Comparison of ENCODE assay signal across 16 cellular contexts in genomic region chr5:76388791-76389512, GRCh38. TPM values are rescaled to one million over a fixed set of nuclear protein-coding genes. Genes with fewer than 3 reads are reported as not detected.
DNase-seq lines count a peak whose midpoint lies in the region; ATAC-seq, FAIRE-seq and TF ChIP-seq lines count a peak whose summit lies in the region.
"Had no signal": no experiment of that assay in that cellular context is flagged by ENCODE, and none has a peak within 500 bp of the region (broad histone marks: within the 10 kb centered on the region; RNA-seq: fewer than 3 reads in every experiment).

No MANE protein-coding gene starts in this region.

- H3K9me1 ChIP-seq in K562 (ENCODE audit: control insufficient read depth, insufficient read depth, low read length), result no peaks in the 10 kb centered on the region

- H3K4me3 ChIP-seq in K562 (no peak overlapping the region), suprapubic skin (no peak overlapping the region)

- 56% methylated on average over 11 of the region's 11 CpGs for WGBS in K562 (ENCODE audit: insufficient coverage, low coverage, missing lambda C conversion rate)
- 83% methylated on average over 11 of the region's 11 CpGs for WGBS in suprapubic skin

- in situ Hi-C loops in K562 (cut with MboI), result no loop called here

- no peak for TF ChIP-seq CTCF in K562 (IDR thresholded peaks at IDR 0.05 in 2 of 3, conservative IDR thresholded peaks at IDR 0.05 in 1 of 3; ENCODE audit: insufficient read depth in 2 of 3, low read depth in 1 of 3, low read length in 3 of 3)
- TF ChIP-seq CTCF in mesothelial cell of epicardium (IDR thresholded peaks at IDR 0.05; ENCODE audit: unreplicated experiment), result no peak
- no peak for TF ChIP-seq CTCF in suprapubic skin (IDR thresholded peaks at IDR 0.05)

- H2AFZ ChIP-seq in K562 (ENCODE audit: low read depth, low read length), result 0 out of 2 replicates have a peak overlapping the region, but pooled peaks have one; percentile 14

- TF ChIP-seq EP300 in K562 (IDR thresholded peaks at IDR 0.05; ENCODE audit: low read length) (no peak), suprapubic skin (IDR thresholded peaks at IDR 0.05) (no peak)

- no peaks in the 10 kb centered on the region for H3K27me3 ChIP-seq in K562 (ENCODE audit: control insufficient read depth in 2 of 2, insufficient read depth in 2 of 2, low read length in 2 of 2)
- no peaks in the 10 kb centered on the region for H3K27me3 ChIP-seq in suprapubic skin

- POLR2A ChIA-PET in K562 (lab: Yijun Ruan, JAX), result interaction anchor here (0.6 to 2.3 kb wide), 8 partner anchors 10 to 44 kb away, joined by 3 to 10 read pairs (median 3); no protein-coding TSS in a partner anchor

- no peaks in the 10 kb centered on the region for H3K9me3 Mint-ChIP-seq in mesothelial cell of epicardium
- H3K9me3 Mint-ChIP-seq: CD8-positive, alpha-beta T cell had no signal

- peak; percentile 29 for FAIRE-seq in K562 (lab: Jason Lieb, UNC)
- FAIRE-seq: H54 had no signal

- H3K4me1 ChIP-seq in K562 (replicated peaks in 1 of 2; ENCODE audit: control insufficient read depth in 2 of 2, insufficient read depth in 2 of 2, low read length in 2 of 2), result peaks cover 2 to 5% of the 10 kb centered on the region in 2 experiments; a peak in 2 of 5 replicates
- no peaks in the 10 kb centered on the region for H3K4me1 ChIP-seq in suprapubic skin

- H3K4me3 Mint-ChIP-seq in mesothelial cell of epicardium, result no peak overlapping the region
- H3K4me3 Mint-ChIP-seq: CD8-positive, alpha-beta T cell had no signal

- no peak overlapping the region for H3K9ac ChIP-seq in K562 (ENCODE audit: insufficient read depth in 1 of 2, low read depth in 2 of 2, low read length in 2 of 2)

- CTCF ChIA-PET in K562 (lab: Yijun Ruan, JAX; ENCODE audit: low intra/inter-chr PET ratio), result no interaction called here

- H3K27ac ChIP-seq in K562 (ENCODE audit: extremely low read depth, low read depth, low read length) (no peak overlapping the region), suprapubic skin (no peak overlapping the region)

- no TSS peak for BruUV-seq in K562 (replicated peaks; lab: Mats Ljungman, UMichigan)

- H3K4me2 ChIP-seq in K562 (ENCODE audit: insufficient read depth, low read length), result no peak overlapping the region

- H3K27me3 Mint-ChIP-seq in mesothelial cell of epicardium (ENCODE audit: low read depth), result no peaks in the 10 kb centered on the region

- H3K9me3 ChIP-seq in K562 (replicated peaks; ENCODE audit: control insufficient read depth, insufficient read depth, low read depth, low read length) (no peaks in the 10 kb centered on the region), suprapubic skin (no peaks in the 10 kb centered on the region)

- no peak for TF ChIP-seq RAD21 in K562 (CRISPR knock-in tag; conservative IDR thresholded peaks at IDR 0.05 in 1 of 2, IDR thresholded peaks at IDR 0.05 in 1 of 2)

- ATAC-seq in left cardiac atrium (no peak), K562 (no peak), GM21529 (IDR thresholded peaks at IDR 0.05; ENCODE audit: unreplicated experiment) (no peak)
- ATAC-seq: CD8-positive, alpha-beta T cell had no signal

- no peaks in the 10 kb centered on the region for H3K79me2 ChIP-seq in K562 (ENCODE audit: control insufficient read depth, insufficient read depth, low read length)

- H4K20me1 ChIP-seq in K562 (replicated peaks; ENCODE audit: control insufficient read depth, insufficient read depth, low read length), result no peaks in the 10 kb centered on the region

- no peaks in the 10 kb centered on the region for H3K36me3 Mint-ChIP-seq in mesothelial cell of epicardium
- H3K36me3 Mint-ChIP-seq: CD8-positive, alpha-beta T cell had no signal

- H3K27ac Mint-ChIP-seq in mesothelial cell of epicardium, result peak overlapping the region; percentile 84
- H3K27ac Mint-ChIP-seq: CD8-positive, alpha-beta T cell had no signal

- DNase-seq in cardiac septum (ENCODE audit: low spot score) (peak; percentile 51), left cardiac atrium (no peak), K562 (ENCODE audit: extremely low read depth in 1 of 4, low spot score in 3 of 4) (no peak), mesothelial cell of epicardium (ENCODE audit: low spot score in 2 of 2, unreplicated experiment in 2 of 2) (no peak), suprapubic skin (ENCODE audit: low spot score in 2 of 2) (no peak), cortex of kidney (lab: John Stamatoyannopoulos, UW) (no peak)
- no peak for DNase-seq in activated CD8-positive, alpha-beta memory T cell treated with anti-CD3 and anti-CD28 coated beads, Interleukin-2, amount 50 U/mL, for 4 hours
- DNase-seq: CD8-positive, alpha-beta T cell; GF-D8; Kasumi-1; MV-4-11; NCI-H1417 treated with DMSO at 0.1 percent for 48 hours; NCI-H2029; NCI-H510A had no signal

- intact Hi-C loops in cardiac septum (cut with DNase I), result no loop called here
- intact Hi-C loops in left cardiac atrium (cut with DNase I), result no loop called here
- intact Hi-C loops in K562 (cut with micrococcal nuclease), result no loop called here

- TF ChIP-seq POLR2A in K562 (conservative IDR thresholded peaks at IDR 0.05) (no peak), suprapubic skin (IDR thresholded peaks at IDR 0.05) (no peak)

- H3K36me3 ChIP-seq in K562 (ENCODE audit: control insufficient read depth, insufficient read depth, low read length) (no peaks in the 10 kb centered on the region), suprapubic skin (no peaks in the 10 kb centered on the region)

- peaks cover 75% of the 10 kb centered on the region for H3K4me1 Mint-ChIP-seq in mesothelial cell of epicardium

TF ChIP-seq in K562, 482 proteins besides CTCF, POLR2A, EP300 and RAD21 (continues in another document):
- TF ChIP-seq MLLT1 (IDR thresholded peaks at IDR 0.05) (no peak), C11orf30 (IDR thresholded peaks at IDR 0.05; ENCODE audit: low read depth) (no peak), SLC30A9 (CRISPR knock-in tag; IDR thresholded peaks at IDR 0.05) (no peak), ZNF655 (CRISPR knock-in tag; IDR thresholded peaks at IDR 0.05) (no peak), SRSF9 (IDR thresholded peaks at IDR 0.05; ENCODE audit: borderline replicate concordance, low read depth, low read length) (no peak), TBL1XR1 (IDR thresholded peaks at IDR 0.05; ENCODE audit: low read length in 2 of 2) (no peak), HNRNPK (IDR thresholded peaks at IDR 0.05; ENCODE audit: low read depth, low read length, poor library complexity, severe bottlenecking) (no peak), TBP (optimal IDR thresholded peaks at IDR 0.05; ENCODE audit: low read depth, low read length) (no peak), ZNF175 (CRISPR knock-in tag; IDR thresholded peaks at IDR 0.05; ENCODE audit: low read depth) (no peak), RCOR1 (IDR thresholded peaks at IDR 0.05; ENCODE audit: borderline replicate concordance in 1 of 2, low read depth in 2 of 2, low read length in 2 of 2) (no peak), ZNF184 (CRISPR knock-in tag; IDR thresholded peaks at IDR 0.05) (no peak), HLTF (IDR thresholded peaks at IDR 0.05) (no peak), MYC (IDR thresholded peaks at IDR 0.05; ENCODE audit: low read depth, low read length) (no peak), MYC (CRISPR knock-in tag; IDR thresholded peaks at IDR 0.05; ENCODE audit: borderline replicate concordance, low read depth) (no peak), CSDE1 (IDR thresholded peaks at IDR 0.05) (no peak), GATAD2B (IDR thresholded peaks at IDR 0.05; ENCODE audit: borderline replicate concordance) (no peak)

RNA-seq across cellular contexts. Expression of gene IQGAP2, which starts 14.1 kb away (rescaled TPM):
- total RNA-seq in cardiac septum, result 7.9 TPM
- total RNA-seq in left cardiac atrium, result 10 to 100 TPM in 1 of 2 donors, 1 to 10 TPM in 1; 6.9 to 11.6 TPM
- total RNA-seq in K562 (2011; cell fraction: chromatin; rRNA removed; ENCODE audit: low replicate concordance), result 17.5 and 60.7 TPM in 2 replicates
- 8.0 and 11.2 TPM in 2 replicates for total RNA-seq in K562 (2011; cell fraction: nucleolus; rRNA removed)
- 14.3 and 24.7 TPM in 2 replicates for total RNA-seq in K562 (2011; cell fraction: nucleoplasm; rRNA removed)
- 13.6 and 15.6 TPM in 2 replicates for total RNA-seq in K562 (2014; rRNA removed)
- 19.6 and 20.4 TPM in 2 replicates for total RNA-seq in K562 (2014; rRNA removed; fragmentation: Illumina TruSeq; extraction: Trizol)
- 19.4 and 20.6 TPM in 2 replicates for total RNA-seq in K562 (2015; rRNA removed; fragmentation: Illumina TruSeq; extraction: Trizol)
- 15.0 and 17.4 TPM in 2 replicates for total RNA-seq in K562 (2021)
- 16.5 and 20.0 TPM in 2 replicates for polyA plus RNA-seq in K562 (2011; rRNA removed)
- polyA plus RNA-seq in K562 (2011; cell fraction: cytosol; rRNA removed), result 5.8 and 9.8 TPM in 2 replicates
- polyA plus RNA-seq in K562 (2011; cell fraction: nucleus; rRNA removed), result 10.4 and 16.0 TPM in 2 replicates
- 15.0 and 19.7 TPM in 2 replicates for polyA plus RNA-seq in K562 (2012)
- 16.0 and 23.2 TPM in 2 replicates for polyA plus RNA-seq in K562 (2014; fragmentation: Illumina TruSeq; extraction: Trizol)
- 1 to 10 TPM; 8.7 to 8.8 TPM for polyA plus RNA-seq in K562 (2014; fragmentation: Nextera tagmentation; extraction: Ambion mirVana)
- polyA plus RNA-seq in K562 (2014; rRNA removed), result 9.8 and 13.5 TPM in 2 replicates
- polyA minus RNA-seq in K562 (2011; rRNA and poly(A)+ RNA removed), result 34.7 and 48.2 TPM in 2 replicates
- polyA minus RNA-seq in K562 (2011; cell fraction: cytosol; rRNA and poly(A)+ RNA removed), result 18.4 and 29.9 TPM in 2 replicates
- 12.9 and 26.5 TPM in 2 replicates for polyA minus RNA-seq in K562 (2011; cell fraction: nucleus; rRNA and poly(A)+ RNA removed)
- 13.9 to 16.0 TPM (median 15.2 TPM) in 3 replicates for total RNA-seq in mesothelial cell of epicardium
- 10 to 100 TPM; 10.1 to 49.0 (median 12.8) TPM for total RNA-seq in suprapubic skin
